ENCODE assay signal across 7 cellular contexts in the genomic region with DNA sequence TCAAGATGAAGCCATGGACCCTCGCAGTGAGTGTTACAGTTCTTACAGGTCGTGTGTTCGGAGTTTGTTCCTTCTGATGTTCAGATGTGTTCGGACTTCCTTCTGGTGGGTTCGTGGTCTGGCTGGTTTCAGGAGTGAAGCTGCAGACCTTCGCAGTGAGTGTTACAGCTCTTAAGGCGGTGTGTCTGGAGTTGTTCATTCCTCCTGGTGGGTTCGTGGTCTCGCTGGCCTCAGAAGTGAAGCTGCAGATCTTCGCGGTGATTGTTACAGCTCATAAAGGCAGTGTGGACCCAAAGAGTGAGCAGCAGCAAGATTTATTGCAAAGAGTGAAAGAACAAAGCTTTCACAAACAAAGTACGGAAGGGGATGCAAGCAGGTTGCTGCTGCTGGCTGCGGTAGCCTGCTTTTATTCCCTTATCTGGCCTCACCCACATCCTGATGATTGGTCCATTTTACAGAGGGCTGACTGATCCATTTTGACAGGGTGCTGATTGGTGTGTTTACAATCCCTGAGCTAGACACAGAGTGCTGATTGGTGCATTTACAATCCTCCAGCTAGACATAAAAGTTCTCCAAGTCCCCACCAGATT.
A peak's percentile ranks its signal among the peaks of the same experiment; 100 is the strongest.
DNase-seq lines count a peak whose midpoint lies in the region; ATAC-seq lines count a peak whose summit lies in the region.
"Not testable (repeated sequence)": the region's sequence is repeated elsewhere in the genome, so short reads cannot be mapped to it uniquely, and the experiment has no call there.

No MANE protein-coding gene starts in this region.

- peak; percentile 15 for DNase-seq in T-helper 2 cell treated with Interferon-gamma antibody and Interleukin-4, amounts not matched to agents 5 μg/mL and 100 μg/mL, for 36 hours (ENCODE audit: low spot score)
- DNase-seq in activated T-cell treated with anti-CD3 and anti-CD28 coated beads, Interleukin-2, amount 50 U/mL, for 72 hours, result peak; percentile 3 to 5
- DNase-seq in activated naive CD8-positive, alpha-beta T cell treated with anti-CD3 and anti-CD28 coated beads, Interleukin-2, amount 50 U/mL, for 24 hours, result peak; percentile 3
- not testable (repeated sequence) for DNase-seq in natural killer cell treated with Interleukin-12 subunit alpha and Interleukin-12 subunit beta and Interleukin-15 and Interleukin-18, amount 100 ng/mL, for 72 hours (ENCODE audit: low spot score)

- ATAC-seq in GM21423 (IDR thresholded peaks at IDR 0.05; ENCODE audit: unreplicated experiment) (peak; percentile 22), HG03571 (IDR thresholded peaks at IDR 0.05; ENCODE audit: unreplicated experiment) (peak; percentile 36)
- peak; percentile 13 to 36 for ATAC-seq in activated T-cell treated with anti-CD3 and anti-CD28 coated beads, Interleukin-2, amount 50 U/mL, for 72 hours (replicated peaks in 1 of 2)
- not testable (repeated sequence) for ATAC-seq in activated naive CD8-positive, alpha-beta T cell treated with anti-CD3 and anti-CD28 coated beads, Interleukin-2, amount 50 U/mL, for 24 hours; natural killer cell treated with Interleukin-12 subunit alpha and Interleukin-12 subunit beta and Interleukin-15 and Interleukin-18, amount 100 ng/mL, for 72 hours

- H3K36me3 Mint-ChIP-seq in T-helper 2 cell treated with Interferon-gamma antibody and Interleukin-4, amounts not matched to agents 5 μg/mL and 100 μg/mL, for 36 hours (ENCODE audit: low read depth), result peaks cover 34% of the 10 kb centered on the region
- not testable (repeated sequence) for H3K36me3 Mint-ChIP-seq in activated T-cell treated with anti-CD3 and anti-CD28 coated beads, Interleukin-2, amount 50 U/mL, for 72 hours (ENCODE audit: insufficient read depth in 2 of 2); natural killer cell treated with Interleukin-12 subunit alpha and Interleukin-12 subunit beta and Interleukin-15 and Interleukin-18, amount 100 ng/mL, for 72 hours
- H3K36me3 Mint-ChIP-seq in activated naive CD8-positive, alpha-beta T cell treated with anti-CD3 and anti-CD28 coated beads, Interleukin-2, amount 50 U/mL, for 24 hours (ENCODE audit: low read depth), result peaks cover 25% of the 10 kb centered on the region

- H3K4me3 Mint-ChIP-seq in T-helper 2 cell treated with Interferon-gamma antibody and Interleukin-4, amounts not matched to agents 5 μg/mL and 100 μg/mL, for 36 hours, result peak overlapping the region; percentile 76
- peak overlapping the region; percentile 29 to 75 for H3K4me3 Mint-ChIP-seq in activated T-cell treated with anti-CD3 and anti-CD28 coated beads, Interleukin-2, amount 50 U/mL, for 72 hours
- H3K4me3 Mint-ChIP-seq in activated naive CD8-positive, alpha-beta T cell treated with anti-CD3 and anti-CD28 coated beads, Interleukin-2, amount 50 U/mL, for 24 hours, result peak overlapping the region; percentile 57
- peak overlapping the region; percentile 40 for H3K4me3 Mint-ChIP-seq in natural killer cell treated with Interleukin-12 subunit alpha and Interleukin-12 subunit beta and Interleukin-15 and Interleukin-18, amount 100 ng/mL, for 72 hours

- H3K4me1 Mint-ChIP-seq in T-helper 2 cell treated with Interferon-gamma antibody and Interleukin-4, amounts not matched to agents 5 μg/mL and 100 μg/mL, for 36 hours (ENCODE audit: low read depth), result peaks cover 12% of the 10 kb centered on the region
- peaks cover 13% of the 10 kb centered on the region for H3K4me1 Mint-ChIP-seq in activated T-cell treated with anti-CD3 and anti-CD28 coated beads, Interleukin-2, amount 50 U/mL, for 72 hours (ENCODE audit: low read depth)
- peaks cover 12% of the 10 kb centered on the region for H3K4me1 Mint-ChIP-seq in activated naive CD8-positive, alpha-beta T cell treated with anti-CD3 and anti-CD28 coated beads, Interleukin-2, amount 50 U/mL, for 24 hours
- not testable (repeated sequence) for H3K4me1 Mint-ChIP-seq in natural killer cell treated with Interleukin-12 subunit alpha and Interleukin-12 subunit beta and Interleukin-15 and Interleukin-18, amount 100 ng/mL, for 72 hours (ENCODE audit: low read depth in 2 of 2)

- H3K4me3 ChIP-seq in GM08714 (ENCODE audit: low read length), result peak overlapping the region; percentile 38; the same call in 1 of the 2 replicates

- H3K27ac Mint-ChIP-seq in T-helper 2 cell treated with Interferon-gamma antibody and Interleukin-4, amounts not matched to agents 5 μg/mL and 100 μg/mL, for 36 hours, result peak overlapping the region; percentile 87
- H3K27ac Mint-ChIP-seq in activated T-cell treated with anti-CD3 and anti-CD28 coated beads, Interleukin-2, amount 50 U/mL, for 72 hours, result not testable (repeated sequence)
- H3K27ac Mint-ChIP-seq in activated naive CD8-positive, alpha-beta T cell treated with anti-CD3 and anti-CD28 coated beads, Interleukin-2, amount 50 U/mL, for 24 hours, result peak overlapping the region; percentile 37
- H3K27ac Mint-ChIP-seq in natural killer cell treated with Interleukin-12 subunit alpha and Interleukin-12 subunit beta and Interleukin-15 and Interleukin-18, amount 100 ng/mL, for 72 hours, result peak overlapping the region in 1 of 2 donors; percentile 19

- H3K27me3 Mint-ChIP-seq in T-helper 2 cell treated with Interferon-gamma antibody and Interleukin-4, amounts not matched to agents 5 μg/mL and 100 μg/mL, for 36 hours (ENCODE audit: low read depth); activated T-cell treated with anti-CD3 and anti-CD28 coated beads, Interleukin-2, amount 50 U/mL, for 72 hours (ENCODE audit: low read depth); activated naive CD8-positive, alpha-beta T cell treated with anti-CD3 and anti-CD28 coated beads, Interleukin-2, amount 50 U/mL, for 24 hours; natural killer cell treated with Interleukin-12 subunit alpha and Interleukin-12 subunit beta and Interleukin-15 and Interleukin-18, amount 100 ng/mL, for 72 hours: not testable (repeated sequence)

- H3K9me3 Mint-ChIP-seq in T-helper 2 cell treated with Interferon-gamma antibody and Interleukin-4, amounts not matched to agents 5 μg/mL and 100 μg/mL, for 36 hours, result peaks cover 32% of the 10 kb centered on the region
- H3K9me3 Mint-ChIP-seq in activated T-cell treated with anti-CD3 and anti-CD28 coated beads, Interleukin-2, amount 50 U/mL, for 72 hours; natural killer cell treated with Interleukin-12 subunit alpha and Interleukin-12 subunit beta and Interleukin-15 and Interleukin-18, amount 100 ng/mL, for 72 hours: not testable (repeated sequence)
- peaks cover 10% of the 10 kb centered on the region for H3K9me3 Mint-ChIP-seq in activated naive CD8-positive, alpha-beta T cell treated with anti-CD3 and anti-CD28 coated beads, Interleukin-2, amount 50 U/mL, for 24 hours
